In the genomic region with DNA sequence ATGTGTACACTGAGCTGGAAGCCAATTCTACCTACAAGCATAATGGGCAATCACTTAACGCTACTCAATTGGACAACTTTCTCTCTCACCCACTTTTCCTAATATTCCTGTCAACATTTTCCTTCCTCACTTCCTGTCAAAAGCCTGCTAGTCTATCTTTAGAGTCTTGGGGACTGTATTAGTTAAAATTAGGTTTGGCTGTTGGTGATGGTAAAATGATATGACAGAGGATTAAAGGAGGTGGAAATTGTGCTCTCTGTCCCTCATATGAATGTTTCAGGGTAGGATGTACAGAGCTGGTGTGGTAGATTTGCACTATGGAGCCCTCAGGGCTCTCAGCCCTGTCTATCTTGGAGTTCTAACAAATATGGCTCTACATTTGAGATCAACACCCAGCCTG, we compare ENCODE assay signal across 23 cellular contexts.
DNase-seq lines count a peak whose midpoint lies in the region; ATAC-seq and TF ChIP-seq lines count a peak whose summit lies in the region.
"Had no signal": no experiment of that assay in that cellular context is flagged by ENCODE, and none has a peak within 500 bp of the region (broad histone marks: within the 10 kb centered on the region; RNA-seq: fewer than 3 reads in every experiment).

No MANE protein-coding gene starts in this region.

- H3K36me3 Mint-ChIP-seq in neural progenitor cell = no peaks in the 10 kb centered on the region
- no peaks in the 10 kb centered on the region for H3K36me3 Mint-ChIP-seq in mesothelial cell of epicardium
- H3K36me3 Mint-ChIP-seq: CD4-positive, CD25-positive, alpha-beta regulatory T cell had no signal

- ATAC-seq in gastrocnemius medialis = peak; percentile 68 to 82
- ATAC-seq: A549, GM12878, GM23338, HCT116 had no signal

- no peaks in the 10 kb centered on the region for H3K36me3 ChIP-seq in HEK293 (ENCODE audit: control insufficient read depth in 2 of 2, insufficient read depth in 1 of 2, low read length in 2 of 2)
- H3K36me3 ChIP-seq in neural progenitor cell = no peaks in the 10 kb centered on the region
- no peaks in the 10 kb centered on the region for H3K36me3 ChIP-seq in gastrocnemius medialis
- H3K36me3 ChIP-seq: BE2C had no signal

- H3K9me3 Mint-ChIP-seq in neural progenitor cell (no peaks in the 10 kb centered on the region), mesothelial cell of epicardium (no peaks in the 10 kb centered on the region)
- H3K9me3 Mint-ChIP-seq: CD8-positive, alpha-beta memory T cell; GM23338; H9; HFFc6 had no signal

- TF ChIP-seq CTCF in HEK293 (tag by site-specific recombination; IDR thresholded peaks at IDR 0.05) = no peak
- TF ChIP-seq CTCF in neural progenitor cell (IDR thresholded peaks at IDR 0.05) = no peak
- no peak for TF ChIP-seq CTCF in gastrocnemius medialis (IDR thresholded peaks at IDR 0.05 in 4 of 5, conservative IDR thresholded peaks at IDR 0.05 in 1 of 5)
- no peak for TF ChIP-seq CTCF in mesothelial cell of epicardium (IDR thresholded peaks at IDR 0.05; ENCODE audit: unreplicated experiment)

- H3K4me3 ChIP-seq in HEK293 (ENCODE audit: low read depth, low read length) (no peak overlapping the region), neural progenitor cell (no peak overlapping the region), gastrocnemius medialis (no peak overlapping the region)
- H3K4me3 ChIP-seq: A549, GM12878, GM23338 had no signal

- H3K27ac Mint-ChIP-seq in neural progenitor cell = peak overlapping the region; percentile 30
- H3K27ac Mint-ChIP-seq in mesothelial cell of epicardium = no peak overlapping the region
- H3K27ac Mint-ChIP-seq: CD4-positive, CD25-positive, alpha-beta regulatory T cell; GM23338; H9; HFFc6 had no signal

- H3K27me3 ChIP-seq in neural progenitor cell (no peaks in the 10 kb centered on the region), gastrocnemius medialis (no peaks in the 10 kb centered on the region)
- H3K27me3 ChIP-seq: BE2C had no signal

- intact Hi-C loops in gastrocnemius medialis (cut with DNase I; ENCODE audit: low total_unique reads) = no loop called here

- no peak overlapping the region for H3K4me2 ChIP-seq in neural progenitor cell
- H3K4me2 ChIP-seq: A549, GM23338 had no signal

- H3K79me2 ChIP-seq in neural progenitor cell (ENCODE audit: low read depth) = no peaks in the 10 kb centered on the region

- H2AFZ ChIP-seq in neural progenitor cell (replicated peaks) = no peak overlapping the region
- H2AFZ ChIP-seq: GM23338 had no signal

- peaks cover 4% of the 10 kb centered on the region for H3K4me1 Mint-ChIP-seq in neural progenitor cell
- H3K4me1 Mint-ChIP-seq in mesothelial cell of epicardium = peaks cover 6% of the 10 kb centered on the region

- in situ Hi-C loops in gastrocnemius medialis (cut with MboI; ENCODE audit: low sequenced_read_pairs in 4 of 4) = no loop called here

- no peak for DNase-seq in neural progenitor cell (ENCODE audit: low spot score)
- DNase-seq in gastrocnemius medialis = no peak
- DNase-seq in C1 segment of cervical spinal cord (lab: John Stamatoyannopoulos, UW) = no peak
- no peak for DNase-seq in mesothelial cell of epicardium (ENCODE audit: low spot score in 2 of 2, unreplicated experiment in 2 of 2)
- no peak for DNase-seq in stimulated activated CD8-positive, alpha-beta memory T cell treated with anti-CD3 and anti-CD28 coated beads, Interleukin-4, amount 100 ng/mL, for 48 hours
- DNase-seq: 8988T; ACHN; AML-193; BE2C; CD4-positive, CD25-positive, alpha-beta regulatory T cell; CD8-positive, alpha-beta memory T cell; DMS 273 treated with DMSO at 0.1 percent for 48 hours; DMS79; EL; GDM1; H9; HFFc6 had no signal

- no peaks in the 10 kb centered on the region for H3F3A ChIP-seq in neural progenitor cell (ENCODE audit: low read depth)

- POLR2A ChIA-PET in HEK293 (lab: Yijun Ruan, JAX) = no interaction called here

- H3K4me1 ChIP-seq in HEK293 (ENCODE audit: control insufficient read depth, insufficient read depth, low read length) = no peaks in the 10 kb centered on the region
- H3K4me1 ChIP-seq in neural progenitor cell = no peaks in the 10 kb centered on the region
- peaks cover 26 to 36% of the 10 kb centered on the region in 2 donors for H3K4me1 ChIP-seq in gastrocnemius medialis
- H3K4me1 ChIP-seq: A549, BE2C had no signal

- no peak for TF ChIP-seq POLR2A in gastrocnemius medialis (IDR thresholded peaks at IDR 0.05)

- H3K9me3 ChIP-seq in HEK293 (ENCODE audit: control insufficient read depth, insufficient read depth, low read depth, low read length) = no peaks in the 10 kb centered on the region
- no peaks in the 10 kb centered on the region for H3K9me3 ChIP-seq in neural progenitor cell (ENCODE audit: low read depth)
- no peaks in the 10 kb centered on the region for H3K9me3 ChIP-seq in gastrocnemius medialis
- H3K9me3 ChIP-seq: A549, BE2C had no signal

- H4K20me1 ChIP-seq in neural progenitor cell (ENCODE audit: low read depth) = no peaks in the 10 kb centered on the region

- CTCF ChIA-PET in HEK293 (lab: Yijun Ruan, JAX) = no interaction called here

- H3K27me3 Mint-ChIP-seq in neural progenitor cell (ENCODE audit: insufficient read depth, low read depth) (no peaks in the 10 kb centered on the region), mesothelial cell of epicardium (ENCODE audit: low read depth) (no peaks in the 10 kb centered on the region)

- H3K4me3 Mint-ChIP-seq in neural progenitor cell (no peak overlapping the region), mesothelial cell of epicardium (no peak overlapping the region)
- H3K4me3 Mint-ChIP-seq: CD4-positive, CD25-positive, alpha-beta regulatory T cell; CD8-positive, alpha-beta memory T cell; GM23338; H9; HFFc6 had no signal

- no peak overlapping the region for H3K27ac ChIP-seq in HEK293 (ENCODE audit: extremely low read depth, low read depth, low read length)
- no peak overlapping the region for H3K27ac ChIP-seq in neural progenitor cell
- H3K27ac ChIP-seq in gastrocnemius medialis = peak overlapping the region; percentile 69 to 87 (median 82)
- H3K27ac ChIP-seq: A549, C4-2B had no signal

- no peak overlapping the region for H3K9ac ChIP-seq in neural progenitor cell

TF ChIP-seq in HEK293, 187 proteins besides CTCF, POLR2A, EP300 and RAD21:
- TF ChIP-seq ZNF133 (tag by site-specific recombination; IDR thresholded peaks at IDR 0.05) = peak; percentile 69
- no peak for TF ChIP-seq ZNF132 (tag by site-specific recombination; IDR thresholded peaks at IDR 0.05; ENCODE audit: borderline replicate concordance)

Comparison
In these comparisons a context has a peak if more than half of its experiments do, and no peak if none do; other contexts are left out.
1. H3K27ac ChIP-seq: peak in gastrocnemius medialis (4 of 4); none in HEK293 (single experiment) and neural progenitor cell (single experiment).